14 cellular contexts compared by ENCODE assay signal in genomic region chr1:180791806-180792205, GRCh38.
A peak's percentile ranks its signal among the peaks of the same experiment; 100 is the strongest.
DNase-seq lines count a peak whose midpoint lies in the region; ATAC-seq and TF ChIP-seq lines count a peak whose summit lies in the region.
"Had no signal": no experiment of that assay in that cellular context is flagged by ENCODE, and none has a peak within 500 bp of the region (broad histone marks: within the 10 kb centered on the region; RNA-seq: fewer than 3 reads in every experiment).

No MANE protein-coding gene starts in this region.

- DNase-seq in RPMI7951 (ENCODE audit: low read depth) (peak; percentile 11), fibroblast of pulmonary artery (ENCODE audit: low read depth) (peak; percentile 1), left lobe of liver (ENCODE audit: low spot score) (no peak), NCI-H1436 (lab: John Stamatoyannopoulos, UW) (no peak), cerebellar cortex (ENCODE audit: low spot score) (no peak), superior temporal gyrus (ENCODE audit: extremely low spot score) (no peak)
- DNase-seq: caudate nucleus; CD4-positive, alpha-beta T cell; GOT3; SHP77 treated with DMSO at 0.1 percent for 48 hours had no signal

- H3K4me3 ChIP-seq in DOHH2 (ENCODE audit: low read length) (no peak overlapping the region), HUES6 (ENCODE audit: low read depth, low read length) (no peak overlapping the region), fibroblast of pulmonary artery (replicated peaks; ENCODE audit: low read depth, low read length) (no peak overlapping the region)

- H3K4me2 ChIP-seq in DOHH2 (ENCODE audit: low read length): peak overlapping the region; percentile 33
- H3K4me2 ChIP-seq: KMS-11 had no signal

- H3K36me3 ChIP-seq in DOHH2 (ENCODE audit: control insufficient read depth, low read length): no peaks in the 10 kb centered on the region
- H3K36me3 ChIP-seq in HUES6 (ENCODE audit: control insufficient read depth, insufficient read depth, low read length): no peaks in the 10 kb centered on the region

- H4K20me1 ChIP-seq in DOHH2 (ENCODE audit: control insufficient read depth, insufficient read depth, low read depth, low read length): no peaks in the 10 kb centered on the region

- H3F3A ChIP-seq in DOHH2 (ENCODE audit: control insufficient read depth, insufficient read depth): no peaks in the 10 kb centered on the region; the same call in 1 of the 2 replicates

- H3K9me2 ChIP-seq in DOHH2 (replicated peaks; ENCODE audit: control insufficient read depth, low read length): no peaks in the 10 kb centered on the region

- H3K9ac ChIP-seq in HUES6 (ENCODE audit: low read length): no peak overlapping the region
- H3K9ac ChIP-seq: KMS-11 had no signal

- H3K27ac ChIP-seq in DOHH2 (ENCODE audit: low read depth, low read length) (no peak overlapping the region), HUES6 (ENCODE audit: low read depth, low read length) (0 out of 2 replicates have a peak overlapping the region, but pooled peaks have one; percentile 23)
- H3K27ac ChIP-seq: KMS-11 had no signal

- TF ChIP-seq CTCF in DOHH2 (IDR thresholded peaks at IDR 0.05; ENCODE audit: low read depth, low read length, poor library complexity, severe bottlenecking): no peak
- no peak for TF ChIP-seq CTCF in fibroblast of pulmonary artery (IDR thresholded peaks at IDR 0.05; ENCODE audit: low read length, missing control alignments)

- peaks cover 29% of the 10 kb centered on the region for H3K4me1 ChIP-seq in DOHH2 (ENCODE audit: control insufficient read depth, low read length)
- no peaks in the 10 kb centered on the region for H3K4me1 ChIP-seq in HUES6 (ENCODE audit: control insufficient read depth, insufficient read depth, low read length)

- no peak for ATAC-seq in left lobe of liver
- ATAC-seq: esophagus mucosa had no signal

- H3K79me2 ChIP-seq in DOHH2 (ENCODE audit: control insufficient read depth, low read length): no peaks in the 10 kb centered on the region

- H3K27me3 ChIP-seq in DOHH2 (ENCODE audit: control insufficient read depth, low read length): no peaks in the 10 kb centered on the region
- no peaks in the 10 kb centered on the region for H3K27me3 ChIP-seq in HUES6 (ENCODE audit: control insufficient read depth, insufficient read depth, low read length)

- H3K9me3 ChIP-seq in DOHH2 (ENCODE audit: control insufficient read depth, insufficient read depth, low read length): no peaks in the 10 kb centered on the region
- H3K9me3 ChIP-seq in HUES6 (ENCODE audit: control insufficient read depth, insufficient read depth, low read depth, low read length): no peaks in the 10 kb centered on the region

Comparison
In these comparisons a context has a peak if more than half of its experiments do, and no peak if none do; other contexts are left out.
1. DNase-seq: peak in RPMI7951 (single experiment) and fibroblast of pulmonary artery (single experiment); none in left lobe of liver (single experiment), NCI-H1436 (single experiment), cerebellar cortex (single experiment) and superior temporal gyrus (single experiment).